In genomic region chr13:35198821-35199220, GRCh38 we compare ENCODE assay signal across 18 cellular contexts.
DNase-seq lines count a peak whose midpoint lies in the region; ATAC-seq and TF ChIP-seq lines count a peak whose summit lies in the region.
"Had no signal": no experiment of that assay in that cellular context is flagged by ENCODE, and none has a peak within 500 bp of the region (broad histone marks: within the 10 kb centered on the region; RNA-seq: fewer than 3 reads in every experiment).

No MANE protein-coding gene starts in this region.

- ATAC-seq in effector memory CD8-positive, alpha-beta T cell (replicated peaks), result no peak
- ATAC-seq in left lung, result no peak
- ATAC-seq: PC-3 had no signal

- H3K36me3 Mint-ChIP-seq in effector memory CD8-positive, alpha-beta T cell (ENCODE audit: insufficient read depth), result no peaks in the 10 kb centered on the region
- H3K36me3 Mint-ChIP-seq in activated naive CD4-positive, alpha-beta T cell treated with anti-CD3 and anti-CD28 coated beads, Interleukin-2, amount 10 ng/mL, durations not matched to agents 7 days and 5 days, result no peaks in the 10 kb centered on the region
- H3K36me3 Mint-ChIP-seq: CD4-positive, CD25-positive, alpha-beta regulatory T cell had no signal

- H3K27ac ChIP-seq in cingulate gyrus (ENCODE audit: low read depth, low read length), result peak overlapping the region; percentile 0
- no peak overlapping the region for H3K27ac ChIP-seq in left lung
- H3K27ac ChIP-seq: RWPE1 had no signal

- no peaks in the 10 kb centered on the region for H3K9me3 ChIP-seq in left lung
- H3K9me3 ChIP-seq: MG63 had no signal

- H3K27me3 Mint-ChIP-seq in effector memory CD8-positive, alpha-beta T cell, result no peaks in the 10 kb centered on the region
- no peaks in the 10 kb centered on the region for H3K27me3 Mint-ChIP-seq in activated naive CD4-positive, alpha-beta T cell treated with anti-CD3 and anti-CD28 coated beads, Interleukin-2, amount 10 ng/mL, durations not matched to agents 7 days and 5 days
- H3K27me3 Mint-ChIP-seq: B cell; CD4-positive, CD25-positive, alpha-beta regulatory T cell had no signal

- H3K27me3 ChIP-seq in left lung, result no peaks in the 10 kb centered on the region
- H3K27me3 ChIP-seq: MG63 had no signal

- peak in 2 of 3 experiments; percentile 10 to 50 for DNase-seq in NCI-H1417 (lab: John Stamatoyannopoulos, UW)
- no peak for DNase-seq in NCI-H1417 treated with DMSO at 0.1 percent for 48 hours (lab: John Stamatoyannopoulos, UW)
- peak; percentile 3 for DNase-seq in COR-L47 (lab: John Stamatoyannopoulos, UW)
- DNase-seq in NCI-H446 treated with DMSO at 0.1 percent for 48 hours (lab: John Stamatoyannopoulos, UW), result peak; percentile 40
- DNase-seq in effector memory CD8-positive, alpha-beta T cell, result no peak
- no peak for DNase-seq in left lung
- DNase-seq in activated naive CD4-positive, alpha-beta T cell treated with anti-CD3 and anti-CD28 coated beads, Interleukin-2, amount 10 ng/mL, durations not matched to agents 7 days and 5 days, result no peak
- DNase-seq: CD4-positive, CD25-positive, alpha-beta regulatory T cell; Kasumi-1; MG63; NCI-H1092; NCI-H226; NCI-H774; PC-3; SIG-M5 had no signal

- no peak overlapping the region for H3K4me3 ChIP-seq in left lung
- H3K4me3 ChIP-seq: MG63 had no signal

- H3K27ac Mint-ChIP-seq in effector memory CD8-positive, alpha-beta T cell, result no peak overlapping the region
- no peak overlapping the region for H3K27ac Mint-ChIP-seq in activated naive CD4-positive, alpha-beta T cell treated with anti-CD3 and anti-CD28 coated beads, Interleukin-2, amount 10 ng/mL, durations not matched to agents 7 days and 5 days
- H3K27ac Mint-ChIP-seq: B cell; CD4-positive, CD25-positive, alpha-beta regulatory T cell had no signal

- CTCF ChIA-PET in activated naive CD4-positive, alpha-beta T cell treated with anti-CD3 and anti-CD28 coated beads, Interleukin-2, amount 10 ng/mL, durations not matched to agents 7 days and 5 days (lab: Charles Lee), result no interaction called here

- H3K4me1 Mint-ChIP-seq in effector memory CD8-positive, alpha-beta T cell (ENCODE audit: low read depth in 2 of 2), result no peaks in the 10 kb centered on the region
- no peaks in the 10 kb centered on the region for H3K4me1 Mint-ChIP-seq in activated naive CD4-positive, alpha-beta T cell treated with anti-CD3 and anti-CD28 coated beads, Interleukin-2, amount 10 ng/mL, durations not matched to agents 7 days and 5 days
- H3K4me1 Mint-ChIP-seq: B cell; CD4-positive, CD25-positive, alpha-beta regulatory T cell had no signal

- intact Hi-C loops in left lung (cut with DNase I), result no loop called here

- H3K36me3 ChIP-seq in left lung, result no peaks in the 10 kb centered on the region
- H3K36me3 ChIP-seq: MG63 had no signal

- no peaks in the 10 kb centered on the region for H3K4me1 ChIP-seq in left lung

- no peak overlapping the region for H3K4me3 Mint-ChIP-seq in effector memory CD8-positive, alpha-beta T cell
- H3K4me3 Mint-ChIP-seq in activated naive CD4-positive, alpha-beta T cell treated with anti-CD3 and anti-CD28 coated beads, Interleukin-2, amount 10 ng/mL, durations not matched to agents 7 days and 5 days, result no peak overlapping the region
- H3K4me3 Mint-ChIP-seq: B cell; CD4-positive, CD25-positive, alpha-beta regulatory T cell had no signal

- peaks cover 8 to 15% of the 10 kb centered on the region in 2 donors for H3K9me3 Mint-ChIP-seq in effector memory CD8-positive, alpha-beta T cell
- no peaks in the 10 kb centered on the region for H3K9me3 Mint-ChIP-seq in activated naive CD4-positive, alpha-beta T cell treated with anti-CD3 and anti-CD28 coated beads, Interleukin-2, amount 10 ng/mL, durations not matched to agents 7 days and 5 days

- TF ChIP-seq CTCF in left lung (IDR thresholded peaks at IDR 0.05), result no peak

Comparison
In these comparisons a context has a peak if more than half of its experiments do, and no peak if none do; other contexts are left out.
1. DNase-seq: peak in NCI-H1417 (2 of 3), COR-L47 (single experiment) and NCI-H446 treated with DMSO at 0.1 percent for 48 hours (single experiment); none in NCI-H1417 treated with DMSO at 0.1 percent for 48 hours (single experiment), effector memory CD8-positive, alpha-beta T cell (0 of 3), left lung (0 of 2) and activated naive CD4-positive, alpha-beta T cell treated with anti-CD3 and anti-CD28 coated beads, Interleukin-2, amount 10 ng/mL, durations not matched to agents 7 days and 5 days (single experiment).